Comparison of ENCODE assay signal across 8 cellular contexts in the genomic region with DNA sequence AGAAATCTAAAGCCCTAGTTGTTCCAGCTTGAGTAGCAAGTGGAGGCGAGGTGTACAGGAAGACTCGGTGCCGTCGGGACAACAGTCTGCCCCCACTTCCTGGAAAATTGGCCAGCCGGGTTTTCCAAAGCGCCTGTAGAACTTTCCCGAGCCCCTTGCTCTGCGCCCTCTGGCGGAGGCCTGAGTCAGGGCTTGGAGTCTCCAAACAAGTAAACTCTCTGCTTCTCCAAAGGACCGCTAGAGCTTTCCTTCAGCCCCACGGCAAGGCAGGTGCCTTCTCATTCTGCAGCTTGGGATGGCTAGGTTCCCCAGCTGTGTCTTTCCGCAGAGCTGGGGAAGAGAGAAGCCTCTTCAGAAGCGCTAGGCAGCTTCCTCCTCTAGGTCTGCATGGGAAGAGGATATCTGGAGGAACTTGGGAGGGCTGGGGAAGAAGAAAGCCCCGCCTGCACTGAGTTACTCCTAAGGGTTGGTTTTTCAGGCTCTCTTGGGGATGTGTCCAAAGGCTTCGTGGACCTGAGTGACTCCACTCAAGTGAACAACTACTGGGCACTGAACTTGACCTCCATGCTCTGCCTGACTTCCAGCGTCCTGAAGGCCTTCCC. TPM values are rescaled to one million over a fixed set of nuclear protein-coding genes. Genes with fewer than 3 reads are reported as not detected.
DNase-seq lines count a peak whose midpoint lies in the region; ATAC-seq and TF ChIP-seq lines count a peak whose summit lies in the region.

No MANE protein-coding gene starts in this region.

- DNase-seq in AG04450 (ENCODE audit: low read depth, low spot score) (peak; percentile 68), NCI-H2227 treated with DMSO at 0.1 percent for 48 hours (lab: John Stamatoyannopoulos, UW) (peak; percentile 81), dermis blood vessel endothelial cell (peak; percentile 91), left kidney (ENCODE audit: low read depth, low spot score) (peak; percentile 95)
- peak; percentile 31 to 59 for DNase-seq in stimulated activated CD4-positive, alpha-beta T cell treated with anti-CD3 and anti-CD28 coated beads, Interleukin-1b, Interleukin-23, amount 100 ng/mL, for 4 hours (ENCODE audit: low read depth in 2 of 2)

- ATAC-seq in GM18868 (IDR thresholded peaks at IDR 0.05; ENCODE audit: unreplicated experiment): peak; percentile 46
- ATAC-seq in HG03175 (IDR thresholded peaks at IDR 0.05; ENCODE audit: unreplicated experiment): peak; percentile 31
- peak; percentile 36 to 42 for ATAC-seq in activated CD4-positive, CD25-positive, alpha-beta regulatory T cell treated with anti-CD3 and anti-CD28 coated beads, Interleukin-2, amount 50 U/mL, for 24 hours

- H3K27ac ChIP-seq in AG04450 (ENCODE audit: low read depth, low read length): peak overlapping the region; percentile 52

- H3K4me3 ChIP-seq in AG04450 (ENCODE audit: low read depth, low read length): peak overlapping the region; percentile 71

- CTCF ChIA-PET in AG04450 (lab: Charles Lee): interaction anchor here (0.5 to 11.9 kb wide), 34 partner anchors 8 to 1342 kb away, joined by 3 to 222 read pairs (median 4); no protein-coding TSS in a partner anchor

- peaks cover 2% of the 10 kb centered on the region for H3K27me3 ChIP-seq in AG04450 (ENCODE audit: control insufficient read depth, insufficient read depth, low read length)

- POLR2A ChIA-PET in AG04450 (lab: Yijun Ruan, JAX): no interaction called here

- no peaks in the 10 kb centered on the region for H3K9me3 ChIP-seq in AG04450 (ENCODE audit: control insufficient read depth, insufficient read depth, low read length)

- TF ChIP-seq CTCF in AG04450 (IDR thresholded peaks at IDR 0.05; ENCODE audit: low read depth, low read length): peak; percentile 99

RNA-seq across cellular contexts. Expression of a gene that starts 0.7 kb away (rescaled TPM):
- 17.5 TPM in 2 replicates for polyA plus RNA-seq in AG04450 (2011; rRNA removed)
- polyA minus RNA-seq in AG04450 (2011; rRNA and poly(A)+ RNA removed): 7.3 and 8.1 TPM in 2 replicates
- total RNA-seq in dermis blood vessel endothelial cell: 51.7 and 52.4 TPM in 2 replicates

RNA-seq across cellular contexts. Expression of a gene that starts 29.4 kb away (rescaled TPM):
- not detected in 2 replicates for polyA plus RNA-seq in AG04450 (2011; rRNA removed)
- polyA minus RNA-seq in AG04450 (2011; rRNA and poly(A)+ RNA removed): not detected in 2 replicates
- not detected in 2 replicates for total RNA-seq in dermis blood vessel endothelial cell

Comparison
In these comparisons a context has a peak if more than half of its experiments do, and no peak if none do; other contexts are left out.
1. Peak in every context shown above with its lines: DNase-seq, ATAC-seq, H3K4me3 ChIP-seq and H3K27ac ChIP-seq.
2. DNase-seq: peak in every context shown above with its lines; median percentile 95 in left kidney; 91 in dermis blood vessel endothelial cell; 81 in NCI-H2227 treated with DMSO at 0.1 percent for 48 hours; 68 in AG04450; 45 in stimulated activated CD4-positive, alpha-beta T cell treated with anti-CD3 and anti-CD28 coated beads, Interleukin-1b, Interleukin-23, amount 100 ng/mL, for 4 hours.